Comparison of ENCODE assay signal across 18 cellular contexts in genomic region chr9:129395633-129396364, GRCh38.
DNase-seq lines count a peak whose midpoint lies in the region; ATAC-seq and TF ChIP-seq lines count a peak whose summit lies in the region.
"Had no signal": no experiment of that assay in that cellular context is flagged by ENCODE, and none has a peak within 500 bp of the region (broad histone marks: within the 10 kb centered on the region; RNA-seq: fewer than 3 reads in every experiment).

No MANE protein-coding gene starts in this region.

- WGBS in IMR-90 (ENCODE audit: extremely low coverage in 2 of 2, insufficient read length in 1 of 2), 2 experiments, result 30 to 100% methylated on average over 2 to 3 of the region's 3 CpGs

- no peaks in the 10 kb centered on the region for H3K9me1 ChIP-seq in IMR-90 (ENCODE audit: insufficient read depth, low read length)

- H3K9me3 Mint-ChIP-seq in CD14-positive monocyte, result no peaks in the 10 kb centered on the region
- no peaks in the 10 kb centered on the region for H3K9me3 Mint-ChIP-seq in activated naive CD4-positive, alpha-beta T cell treated with anti-CD3 and anti-CD28 coated beads, Interleukin-2, amount 50 U/mL, for 72 hours
- H3K9me3 Mint-ChIP-seq: CD4-positive, alpha-beta T cell; CD8-positive, alpha-beta memory T cell; H9 had no signal

- no peak overlapping the region for H2BK120ac ChIP-seq in IMR-90 (ENCODE audit: low read depth, low read length)

- DNase-seq in CD14-positive monocyte (ENCODE audit: low spot score) (no peak), IMR-90 (no peak), anterior cingulate cortex (lab: John Stamatoyannopoulos, UW) (no peak), pons (ENCODE audit: low spot score) (no peak)
- no peak for DNase-seq in activated naive CD4-positive, alpha-beta T cell treated with anti-CD3 and anti-CD28 coated beads, Interleukin-2, amount 50 U/mL, for 72 hours (ENCODE audit: low spot score in 2 of 2)
- DNase-seq: CD4-positive, alpha-beta T cell; CD8-positive, alpha-beta memory T cell; DMS 273 treated with DMSO at 0.1 percent for 48 hours; DMS79; EL; GDM1; GM23248; H9 had no signal

- ATAC-seq in IMR-90 (ENCODE audit: low read depth), result no peak
- no peak for ATAC-seq in activated naive CD4-positive, alpha-beta T cell treated with anti-CD3 and anti-CD28 coated beads, Interleukin-2, amount 50 U/mL, for 72 hours
- ATAC-seq: GM12878, HCT116 had no signal

- CTCF ChIA-PET in IMR-90 (lab: Yijun Ruan, JAX), result no interaction called here

- no peak overlapping the region for H3K4me3 Mint-ChIP-seq in CD14-positive monocyte
- H3K4me3 Mint-ChIP-seq: CD4-positive, alpha-beta T cell; CD8-positive, alpha-beta memory T cell; H9 had no signal

- no peak overlapping the region for H2AK5ac ChIP-seq in IMR-90 (ENCODE audit: low read depth, low read length)

- H2BK15ac ChIP-seq in IMR-90 (ENCODE audit: low read depth, low read length), result no peak overlapping the region

- no peak overlapping the region for H2AFZ ChIP-seq in IMR-90 (replicated peaks; ENCODE audit: low read length, poor library complexity)
- no peak overlapping the region for H2AFZ ChIP-seq in neural cell (ENCODE audit: low read depth, low read length)
- H2AFZ ChIP-seq: GM23248 had no signal

- no peak overlapping the region for H3K23ac ChIP-seq in IMR-90 (ENCODE audit: low read depth, low read length)

- H3K18ac ChIP-seq in IMR-90 (ENCODE audit: low read depth, low read length), result no peak overlapping the region

- POLR2A ChIA-PET in IMR-90 (lab: Charles Lee; ENCODE audit: unreplicated experiment), result no interaction called here

- H3K79me2 ChIP-seq in neural cell (replicated peaks; ENCODE audit: insufficient read depth, low read length), result no peaks in the 10 kb centered on the region

- no peak overlapping the region for H4K5ac ChIP-seq in IMR-90 (ENCODE audit: low read depth, low read length)

- H3K14ac ChIP-seq in IMR-90 (replicated peaks; ENCODE audit: low read depth, low read length), result no peak overlapping the region

- H3K27ac Mint-ChIP-seq in CD14-positive monocyte, result no peak overlapping the region
- H3K27ac Mint-ChIP-seq in activated naive CD4-positive, alpha-beta T cell treated with anti-CD3 and anti-CD28 coated beads, Interleukin-2, amount 50 U/mL, for 72 hours, result no peak overlapping the region
- H3K27ac Mint-ChIP-seq: CD4-positive, alpha-beta T cell; CD8-positive, alpha-beta memory T cell; H9 had no signal

- dilution Hi-C loops in IMR-90 (cut with HindIII; ENCODE audit: low sequenced_read_pairs, unreplicated experiment), result no loop called here

- H3K9me3 ChIP-seq in IMR-90 (ENCODE audit: control insufficient read depth, insufficient read depth, low read length), result no peaks in the 10 kb centered on the region
- no peaks in the 10 kb centered on the region for H3K9me3 ChIP-seq in neural cell (ENCODE audit: low read length)
- H3K9me3 ChIP-seq: BLaER1 had no signal

- intact Hi-C loops in CD14-positive monocyte (cut with micrococcal nuclease) (no loop called here), IMR-90 (cut with micrococcal nuclease) (no loop called here)

- no peak overlapping the region for H2BK20ac ChIP-seq in IMR-90 (ENCODE audit: low read depth, low read length)

- no peaks in the 10 kb centered on the region for H3K79me1 ChIP-seq in IMR-90 (ENCODE audit: low read depth in 1 of 2, low read length in 2 of 2)

- H3K36me3 Mint-ChIP-seq in CD14-positive monocyte, result no peaks in the 10 kb centered on the region
- H3K36me3 Mint-ChIP-seq in activated naive CD4-positive, alpha-beta T cell treated with anti-CD3 and anti-CD28 coated beads, Interleukin-2, amount 50 U/mL, for 72 hours, result no peaks in the 10 kb centered on the region
- H3K36me3 Mint-ChIP-seq: CD8-positive, alpha-beta memory T cell had no signal

- peaks cover 1 to 4% (median 1%) of the 10 kb centered on the region in 3 donors for H3K27me3 Mint-ChIP-seq in CD14-positive monocyte (ENCODE audit: low read depth in 3 of 3)
- H3K27me3 Mint-ChIP-seq: CD4-positive, alpha-beta T cell; CD8-positive, alpha-beta memory T cell had no signal

- BruUV-seq in IMR-90 (replicated peaks; lab: Mats Ljungman, UMichigan), result no TSS peak

- H3K56ac ChIP-seq in IMR-90 (ENCODE audit: extremely low read depth, insufficient read depth, low read length), result no peak overlapping the region

- TF ChIP-seq CTCF in CD14-positive monocyte (IDR thresholded peaks at IDR 0.05) (peak; percentile 29), IMR-90 (conservative IDR thresholded peaks at IDR 0.05; ENCODE audit: low read depth, low read length) (no peak), neural cell (IDR thresholded peaks at IDR 0.05; ENCODE audit: poor library complexity, severe bottlenecking) (no peak)

- no peak overlapping the region for H4K8ac ChIP-seq in IMR-90 (ENCODE audit: low read depth in 2 of 2, low read length in 2 of 2)

- H3K27ac ChIP-seq in IMR-90 (ENCODE audit: insufficient read depth, low read length) (no peak overlapping the region), neural cell (ENCODE audit: low read length) (peak overlapping the region; percentile 91)
- H3K27ac ChIP-seq: BLaER1, C4-2B, GM23248 had no signal

- H4K20me1 ChIP-seq in IMR-90 (ENCODE audit: insufficient read depth, low read length) (no peaks in the 10 kb centered on the region), neural cell (ENCODE audit: insufficient read depth) (no peaks in the 10 kb centered on the region)
- H4K20me1 ChIP-seq: BLaER1 had no signal

- peak overlapping the region; percentile 39 for H2BK5ac ChIP-seq in IMR-90 (ENCODE audit: low read depth, low read length, poor library complexity, severe bottlenecking)

- H3K4ac ChIP-seq in IMR-90 (ENCODE audit: low read depth, low read length), result no peak overlapping the region

- H3K9me2 ChIP-seq in neural cell (ENCODE audit: insufficient read depth, low read length), result no peaks in the 10 kb centered on the region

- H3K36me3 ChIP-seq in IMR-90 (ENCODE audit: control insufficient read depth, insufficient read depth, low read length) (no peaks in the 10 kb centered on the region), neural cell (ENCODE audit: insufficient read depth, low read length) (no peaks in the 10 kb centered on the region)
- H3K36me3 ChIP-seq: BLaER1 had no signal

- in situ Hi-C loops in IMR-90 (cut with MboI; ENCODE audit: low sequenced_read_pairs), result no loop called here

- no peak for TF ChIP-seq POLR2A in IMR-90 (IDR thresholded peaks at IDR 0.05; ENCODE audit: low read depth, low read length)

- H3K9ac ChIP-seq in IMR-90 (ENCODE audit: low read depth, low read length), result no peak overlapping the region
- H3K9ac ChIP-seq in neural cell (ENCODE audit: low read length), result no peak overlapping the region
- H3K9ac ChIP-seq: BLaER1, GM23248 had no signal

- no peaks in the 10 kb centered on the region for H3F3A ChIP-seq in neural cell (ENCODE audit: insufficient read depth, low read length, poor library complexity, severe bottlenecking)

- no peak overlapping the region for H3K4me3 ChIP-seq in IMR-90 (ENCODE audit: insufficient read depth, low read depth, low read length)
- H3K4me3 ChIP-seq in neural cell (ENCODE audit: low read length), result no peak overlapping the region
- H3K4me3 ChIP-seq: BLaER1, GM12878, GM23248 had no signal

- H4K91ac ChIP-seq in IMR-90 (ENCODE audit: insufficient read depth, low read depth, low read length), result no peak overlapping the region

- H3K4me1 Mint-ChIP-seq in CD14-positive monocyte, result no peaks in the 10 kb centered on the region

- H3K4me2 ChIP-seq in IMR-90 (ENCODE audit: low read depth, low read length) (no peak overlapping the region), neural cell (ENCODE audit: low read length) (no peak overlapping the region)
- H3K4me2 ChIP-seq: BLaER1 had no signal

- no peak overlapping the region for H2AK9ac ChIP-seq in IMR-90 (replicated peaks; ENCODE audit: low read depth, low read length, poor library complexity)

- TF ChIP-seq EP300 in neural cell (conservative IDR thresholded peaks at IDR 0.05; ENCODE audit: poor library complexity, severe bottlenecking), result no peak

- H3K27me3 ChIP-seq in IMR-90 (ENCODE audit: control insufficient read depth, insufficient read depth, low read length) (peaks cover 8% of the 10 kb centered on the region), neural cell (ENCODE audit: insufficient read depth, low read depth, low read length) (no peaks in the 10 kb centered on the region)
- H3K27me3 ChIP-seq: BLaER1 had no signal

- TF ChIP-seq RAD21 in IMR-90 (IDR thresholded peaks at IDR 0.05; ENCODE audit: low read length) (no peak), neural cell (conservative IDR thresholded peaks at IDR 0.05) (no peak)

- no peaks in the 10 kb centered on the region for H3K4me1 ChIP-seq in IMR-90 (ENCODE audit: control insufficient read depth, insufficient read depth, low read length)

TF ChIP-seq in IMR-90, 13 proteins besides CTCF, POLR2A, EP300 and RAD21 (continues in another document):
- TF ChIP-seq ELK1 (IDR thresholded peaks at IDR 0.05; ENCODE audit: borderline replicate concordance, low read depth, low read length) (no peak), MAZ (IDR thresholded peaks at IDR 0.05; ENCODE audit: borderline replicate concordance, low read depth, low read length) (no peak)

TF ChIP-seq in neural cell, 6 proteins besides CTCF, POLR2A, EP300 and RAD21 (continues in another document):
- TF ChIP-seq TAF1 (IDR thresholded peaks at IDR 0.05; ENCODE audit: low read depth) (no peak), SMC3 (conservative IDR thresholded peaks at IDR 0.05; ENCODE audit: poor library complexity) (no peak), POLR2AphosphoS5 (IDR thresholded peaks at IDR 0.05) (no peak)
- TF ChIP-seq, protein P1, sequence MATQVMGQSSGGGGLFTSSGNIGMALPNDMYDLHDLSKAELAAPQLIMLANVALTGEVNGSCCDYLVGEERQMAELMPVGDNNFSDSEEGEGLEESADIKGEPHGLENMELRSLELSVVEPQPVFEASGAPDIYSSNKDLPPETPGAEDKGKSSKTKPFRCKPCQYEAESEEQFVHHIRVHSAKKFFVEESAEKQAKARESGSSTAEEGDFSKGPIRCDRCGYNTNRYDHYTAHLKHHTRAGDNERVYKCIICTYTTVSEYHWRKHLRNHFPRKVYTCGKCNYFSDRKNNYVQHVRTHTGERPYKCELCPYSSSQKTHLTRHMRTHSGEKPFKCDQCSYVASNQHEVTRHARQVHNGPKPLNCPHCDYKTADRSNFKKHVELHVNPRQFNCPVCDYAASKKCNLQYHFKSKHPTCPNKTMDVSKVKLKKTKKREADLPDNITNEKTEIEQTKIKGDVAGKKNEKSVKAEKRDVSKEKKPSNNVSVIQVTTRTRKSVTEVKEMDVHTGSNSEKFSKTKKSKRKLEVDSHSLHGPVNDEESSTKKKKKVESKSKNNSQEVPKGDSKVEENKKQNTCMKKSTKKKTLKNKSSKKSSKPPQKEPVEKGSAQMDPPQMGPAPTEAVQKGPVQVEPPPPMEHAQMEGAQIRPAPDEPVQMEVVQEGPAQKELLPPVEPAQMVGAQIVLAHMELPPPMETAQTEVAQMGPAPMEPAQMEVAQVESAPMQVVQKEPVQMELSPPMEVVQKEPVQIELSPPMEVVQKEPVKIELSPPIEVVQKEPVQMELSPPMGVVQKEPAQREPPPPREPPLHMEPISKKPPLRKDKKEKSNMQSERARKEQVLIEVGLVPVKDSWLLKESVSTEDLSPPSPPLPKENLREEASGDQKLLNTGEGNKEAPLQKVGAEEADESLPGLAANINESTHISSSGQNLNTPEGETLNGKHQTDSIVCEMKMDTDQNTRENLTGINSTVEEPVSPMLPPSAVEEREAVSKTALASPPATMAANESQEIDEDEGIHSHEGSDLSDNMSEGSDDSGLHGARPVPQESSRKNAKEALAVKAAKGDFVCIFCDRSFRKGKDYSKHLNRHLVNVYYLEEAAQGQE (IDR thresholded peaks at IDR 0.05; ENCODE audit: borderline replicate concordance), result no peak
